26 cellular contexts compared by ENCODE assay signal in the genomic region with DNA sequence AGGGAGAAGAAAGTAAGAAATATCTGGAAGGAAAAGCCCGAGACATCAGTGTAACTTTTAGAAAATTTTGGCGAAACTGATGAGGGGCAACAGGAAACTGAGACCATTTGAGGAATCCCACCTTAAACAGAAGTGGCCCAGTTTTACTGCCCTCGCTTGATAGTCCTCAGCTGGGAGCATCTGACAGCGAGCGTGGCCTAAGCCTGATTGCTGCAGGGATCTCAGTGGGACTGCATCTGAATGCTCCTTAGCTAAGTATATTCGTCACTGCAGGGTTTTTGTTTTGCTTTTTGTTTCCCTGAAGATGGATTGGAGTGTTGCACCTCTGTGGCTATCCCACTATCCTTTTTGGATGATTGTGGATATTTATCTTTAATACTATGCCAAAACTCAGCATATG.
"Had no signal": no experiment of that assay in that cellular context is flagged by ENCODE, and none has a peak within 500 bp of the region (broad histone marks: within the 10 kb centered on the region; RNA-seq: fewer than 3 reads in every experiment).

No MANE protein-coding gene starts in this region.

- H3K4me1 ChIP-seq: left lung, lower lobe of right lung, right atrium auricular region, right lobe of liver, tibial nerve, uterus had no signal

- ATAC-seq: left colon; left lung; lower lobe of right lung; naive thymus-derived CD8-positive, alpha-beta T cell; right lobe of liver; stimulated activated memory B cell treated with anti-CD40 and anti-IgM and Interleukin-4, amounts not matched to agents 10 μg/mL and 1 μg/mL and 100 μg/mL, for 72 hours; stimulated activated naive CD8-positive, alpha-beta T cell treated with anti-CD3 and anti-CD28 coated beads, Interleukin-15, amount 100 ng/mL, for 72 hours had no signal

- H3K9me3 Mint-ChIP-seq: nephron, neural crest cell, type B pancreatic cell had no signal

- H3K4me1 Mint-ChIP-seq: immature natural killer cell; naive thymus-derived CD8-positive, alpha-beta T cell; nephron; neural crest cell; stimulated activated memory B cell treated with anti-CD40 and anti-IgM and Interleukin-4, amounts not matched to agents 10 μg/mL and 1 μg/mL and 100 μg/mL, for 72 hours; stimulated activated naive CD8-positive, alpha-beta T cell treated with anti-CD3 and anti-CD28 coated beads, Interleukin-15, amount 100 ng/mL, for 72 hours had no signal

- H3K36me3 ChIP-seq: left lung, lower lobe of right lung, ovary, right atrium auricular region, right lobe of liver, tibial nerve, uterus had no signal

- H3K4me3 Mint-ChIP-seq: immature natural killer cell; naive thymus-derived CD8-positive, alpha-beta T cell; nephron; neural crest cell; stimulated activated memory B cell treated with anti-CD40 and anti-IgM and Interleukin-4, amounts not matched to agents 10 μg/mL and 1 μg/mL and 100 μg/mL, for 72 hours; stimulated activated naive CD8-positive, alpha-beta T cell treated with anti-CD3 and anti-CD28 coated beads, Interleukin-15, amount 100 ng/mL, for 72 hours; type B pancreatic cell had no signal

- H3K27me3 ChIP-seq: left lung, ovary, right atrium auricular region, right lobe of liver, tibial nerve, uterus had no signal

- H3K27ac ChIP-seq: left lung, lower lobe of right lung, ovary, right atrium auricular region, right lobe of liver, tibial nerve, uterus had no signal

- H3K4me3 ChIP-seq: left lung, lower lobe of right lung, ovary, right atrium auricular region, right lobe of liver, smooth muscle cell, tibial nerve, uterus had no signal

- H3K27me3 Mint-ChIP-seq: naive thymus-derived CD8-positive, alpha-beta T cell; progenitor cell of endocrine pancreas; stimulated activated memory B cell treated with anti-CD40 and anti-IgM and Interleukin-4, amounts not matched to agents 10 μg/mL and 1 μg/mL and 100 μg/mL, for 72 hours; stimulated activated naive CD8-positive, alpha-beta T cell treated with anti-CD3 and anti-CD28 coated beads, Interleukin-15, amount 100 ng/mL, for 72 hours; type B pancreatic cell had no signal

- H3K4me2 ChIP-seq: smooth muscle cell had no signal

- H3K36me3 Mint-ChIP-seq: immature natural killer cell; naive thymus-derived CD8-positive, alpha-beta T cell; stimulated activated memory B cell treated with anti-CD40 and anti-IgM and Interleukin-4, amounts not matched to agents 10 μg/mL and 1 μg/mL and 100 μg/mL, for 72 hours; type B pancreatic cell had no signal

- DNase-seq: immature natural killer cell; kidney; left colon; left lung; lower lobe of right lung; mammary epithelial cell; mesenchymal stem cell; naive thymus-derived CD8-positive, alpha-beta T cell; ovary; right lobe of liver; stimulated activated CD4-positive, alpha-beta T cell treated with anti-CD3 and anti-CD28 coated beads, Interleukin-1b, Interleukin-23, amount 100 ng/mL, for 48 hours; stimulated activated CD4-positive, alpha-beta T cell treated with anti-CD3 and anti-CD28 coated beads, Interleukin-2, amount 100 ng/mL, for 48 hours; stimulated activated CD4-positive, alpha-beta T cell treated with anti-CD3 and anti-CD28 coated beads, Interleukin-4, amount 100 ng/mL, for 4 hours; stimulated activated CD8-positive, alpha-beta memory T cell treated with anti-CD3 and anti-CD28 coated beads, Interleukin-4, amount 100 ng/mL, for 48 hours; stimulated activated naive CD4-positive, alpha-beta T cell treated with Interleukin-2 at 50 U/mL for 16 hours; stimulated activated naive CD8-positive, alpha-beta T cell treated with anti-CD3 and anti-CD28 coated beads, Interleukin-15, amount 100 ng/mL, for 72 hours; substantia nigra; uterus had no signal

- H3K9me3 ChIP-seq: lower lobe of right lung, ovary, right atrium auricular region, right lobe of liver, tibial nerve, uterus had no signal

- H3K27ac Mint-ChIP-seq: immature natural killer cell; naive thymus-derived CD8-positive, alpha-beta T cell; nephron; progenitor cell of endocrine pancreas; stimulated activated memory B cell treated with anti-CD40 and anti-IgM and Interleukin-4, amounts not matched to agents 10 μg/mL and 1 μg/mL and 100 μg/mL, for 72 hours; stimulated activated naive CD8-positive, alpha-beta T cell treated with anti-CD3 and anti-CD28 coated beads, Interleukin-15, amount 100 ng/mL, for 72 hours; type B pancreatic cell had no signal
